ENCODE assay signal across 12 cellular contexts in genomic region chr12:70246580-70246979, GRCh38. TPM values are rescaled to one million over a fixed set of nuclear protein-coding genes. Genes with fewer than 3 reads are reported as not detected.
DNase-seq lines count a peak whose midpoint lies in the region; ATAC-seq and TF ChIP-seq lines count a peak whose summit lies in the region.
"Had no signal": no experiment of that assay in that cellular context is flagged by ENCODE, and none has a peak within 500 bp of the region (broad histone marks: within the 10 kb centered on the region; RNA-seq: fewer than 3 reads in every experiment).

No MANE protein-coding gene starts in this region.

- intact Hi-C loops in activated CD4-positive, alpha-beta T cell treated with anti-CD3 and anti-CD28 coated beads for 36 hours (cut with DNase I, micrococcal nuclease): loop anchor here in 1 of 2 experiments (10.0 kb wide), 1 partner anchor 772 kb away; the partner anchor contains the start of gene FRS2

- peaks cover 32% of the 10 kb centered on the region for H3K36me3 Mint-ChIP-seq in activated CD4-positive, alpha-beta T cell treated with anti-CD3 and anti-CD28 coated beads for 36 hours (ENCODE audit: low read depth)
- H3K36me3 Mint-ChIP-seq in progenitor cell of endocrine pancreas (ENCODE audit: insufficient read depth): peaks cover 2% of the 10 kb centered on the region

- peaks cover 73% of the 10 kb centered on the region for H3K4me1 Mint-ChIP-seq in activated CD4-positive, alpha-beta T cell treated with anti-CD3 and anti-CD28 coated beads for 36 hours
- H3K4me1 Mint-ChIP-seq in progenitor cell of endocrine pancreas (ENCODE audit: low read depth): peaks cover 49% of the 10 kb centered on the region

- no peak for TF ChIP-seq CTCF in progenitor cell of endocrine pancreas (IDR thresholded peaks at IDR 0.05; ENCODE audit: unreplicated experiment)

- H3K27me3 Mint-ChIP-seq in activated CD4-positive, alpha-beta T cell treated with anti-CD3 and anti-CD28 coated beads for 36 hours: no peaks in the 10 kb centered on the region
- H3K27me3 Mint-ChIP-seq in progenitor cell of endocrine pancreas: no peaks in the 10 kb centered on the region

- CTCF ChIA-PET in activated CD4-positive, alpha-beta T cell treated with anti-CD3 and anti-CD28 coated beads for 36 hours (lab: Charles Lee): no interaction called here

- H3K4me3 Mint-ChIP-seq in activated CD4-positive, alpha-beta T cell treated with anti-CD3 and anti-CD28 coated beads for 36 hours: no peak overlapping the region
- H3K4me3 Mint-ChIP-seq in progenitor cell of endocrine pancreas (ENCODE audit: low read depth): peak overlapping the region; percentile 4

- peak overlapping the region; percentile 9 for H3K27ac ChIP-seq in epithelial cell of prostate

- no peak for DNase-seq in activated CD4-positive, alpha-beta T cell treated with anti-CD3 and anti-CD28 coated beads for 36 hours
- no peak for DNase-seq in activated CD4-positive, alpha-beta T cell treated with anti-CD3 and anti-CD28 coated beads, Interleukin-2, amount 50 U/mL, for 48 hours
- peak; percentile 22 to 38 for DNase-seq in NCI-H526 (lab: John Stamatoyannopoulos, UW)
- no peak for DNase-seq in epithelial cell of prostate (ENCODE audit: low read depth, low spot score)
- DNase-seq in progenitor cell of endocrine pancreas (ENCODE audit: low spot score, unreplicated experiment): no peak
- no peak for DNase-seq in activated CD4-positive, CD25-positive, alpha-beta regulatory T cell (lab: John Stamatoyannopoulos, UW)
- DNase-seq in HuH-7 (ENCODE audit: low spot score): no peak
- DNase-seq: activated gamma-delta T cell treated with Interleukin-2 at 50 U/mL for 16 hours; dermis blood vessel endothelial cell; GDM1; stimulated activated CD8-positive, alpha-beta memory T cell treated with anti-CD3 and anti-CD28 coated beads, Interleukin-4, amount 100 ng/mL, for 48 hours had no signal

- POLR2A ChIA-PET in activated CD4-positive, alpha-beta T cell treated with anti-CD3 and anti-CD28 coated beads for 36 hours (lab: Charles Lee): no interaction called here

- ATAC-seq in activated CD4-positive, alpha-beta T cell treated with anti-CD3 and anti-CD28 coated beads for 36 hours: no peak
- no peak for ATAC-seq in GM19455 (IDR thresholded peaks at IDR 0.05; ENCODE audit: unreplicated experiment)

- no peaks in the 10 kb centered on the region for H3K9me3 Mint-ChIP-seq in activated CD4-positive, alpha-beta T cell treated with anti-CD3 and anti-CD28 coated beads for 36 hours (ENCODE audit: low read depth)
- no peaks in the 10 kb centered on the region for H3K9me3 Mint-ChIP-seq in progenitor cell of endocrine pancreas (ENCODE audit: low read depth)

- peak overlapping the region; percentile 27 for H3K27ac Mint-ChIP-seq in activated CD4-positive, alpha-beta T cell treated with anti-CD3 and anti-CD28 coated beads for 36 hours
- H3K27ac Mint-ChIP-seq in progenitor cell of endocrine pancreas: peak overlapping the region; percentile 78

RNA-seq across cellular contexts. Expression of gene CNOT2, which starts 3.3 kb away (rescaled TPM):
- total RNA-seq in activated CD4-positive, alpha-beta T cell treated with anti-CD3 and anti-CD28 coated beads for 36 hours: 10 to 100 TPM; 63.3 to 77.7 TPM
- 127 and 128 TPM in 2 replicates for total RNA-seq in progenitor cell of endocrine pancreas

Comparison
In these comparisons a context has a peak if more than half of its experiments do, and no peak if none do; other contexts are left out.
1. DNase-seq: peak in NCI-H526 (2 of 2); none in activated CD4-positive, alpha-beta T cell treated with anti-CD3 and anti-CD28 coated beads for 36 hours (single experiment), activated CD4-positive, alpha-beta T cell treated with anti-CD3 and anti-CD28 coated beads, Interleukin-2, amount 50 U/mL, for 48 hours (0 of 2), epithelial cell of prostate (single experiment), progenitor cell of endocrine pancreas (single experiment), activated CD4-positive, CD25-positive, alpha-beta regulatory T cell (0 of 4) and HuH-7 (single experiment).